Comparison of ENCODE assay signal across 1 cellular context in genomic region chr3:120440762-120441161, GRCh38.
TF ChIP-seq lines count a peak whose summit lies in the region.

No MANE protein-coding gene starts in this region.

TF ChIP-seq in GM23338, 12 proteins besides CTCF, POLR2A, EP300 and RAD21 (continued from another document):
- TF ChIP-seq, protein P1, sequence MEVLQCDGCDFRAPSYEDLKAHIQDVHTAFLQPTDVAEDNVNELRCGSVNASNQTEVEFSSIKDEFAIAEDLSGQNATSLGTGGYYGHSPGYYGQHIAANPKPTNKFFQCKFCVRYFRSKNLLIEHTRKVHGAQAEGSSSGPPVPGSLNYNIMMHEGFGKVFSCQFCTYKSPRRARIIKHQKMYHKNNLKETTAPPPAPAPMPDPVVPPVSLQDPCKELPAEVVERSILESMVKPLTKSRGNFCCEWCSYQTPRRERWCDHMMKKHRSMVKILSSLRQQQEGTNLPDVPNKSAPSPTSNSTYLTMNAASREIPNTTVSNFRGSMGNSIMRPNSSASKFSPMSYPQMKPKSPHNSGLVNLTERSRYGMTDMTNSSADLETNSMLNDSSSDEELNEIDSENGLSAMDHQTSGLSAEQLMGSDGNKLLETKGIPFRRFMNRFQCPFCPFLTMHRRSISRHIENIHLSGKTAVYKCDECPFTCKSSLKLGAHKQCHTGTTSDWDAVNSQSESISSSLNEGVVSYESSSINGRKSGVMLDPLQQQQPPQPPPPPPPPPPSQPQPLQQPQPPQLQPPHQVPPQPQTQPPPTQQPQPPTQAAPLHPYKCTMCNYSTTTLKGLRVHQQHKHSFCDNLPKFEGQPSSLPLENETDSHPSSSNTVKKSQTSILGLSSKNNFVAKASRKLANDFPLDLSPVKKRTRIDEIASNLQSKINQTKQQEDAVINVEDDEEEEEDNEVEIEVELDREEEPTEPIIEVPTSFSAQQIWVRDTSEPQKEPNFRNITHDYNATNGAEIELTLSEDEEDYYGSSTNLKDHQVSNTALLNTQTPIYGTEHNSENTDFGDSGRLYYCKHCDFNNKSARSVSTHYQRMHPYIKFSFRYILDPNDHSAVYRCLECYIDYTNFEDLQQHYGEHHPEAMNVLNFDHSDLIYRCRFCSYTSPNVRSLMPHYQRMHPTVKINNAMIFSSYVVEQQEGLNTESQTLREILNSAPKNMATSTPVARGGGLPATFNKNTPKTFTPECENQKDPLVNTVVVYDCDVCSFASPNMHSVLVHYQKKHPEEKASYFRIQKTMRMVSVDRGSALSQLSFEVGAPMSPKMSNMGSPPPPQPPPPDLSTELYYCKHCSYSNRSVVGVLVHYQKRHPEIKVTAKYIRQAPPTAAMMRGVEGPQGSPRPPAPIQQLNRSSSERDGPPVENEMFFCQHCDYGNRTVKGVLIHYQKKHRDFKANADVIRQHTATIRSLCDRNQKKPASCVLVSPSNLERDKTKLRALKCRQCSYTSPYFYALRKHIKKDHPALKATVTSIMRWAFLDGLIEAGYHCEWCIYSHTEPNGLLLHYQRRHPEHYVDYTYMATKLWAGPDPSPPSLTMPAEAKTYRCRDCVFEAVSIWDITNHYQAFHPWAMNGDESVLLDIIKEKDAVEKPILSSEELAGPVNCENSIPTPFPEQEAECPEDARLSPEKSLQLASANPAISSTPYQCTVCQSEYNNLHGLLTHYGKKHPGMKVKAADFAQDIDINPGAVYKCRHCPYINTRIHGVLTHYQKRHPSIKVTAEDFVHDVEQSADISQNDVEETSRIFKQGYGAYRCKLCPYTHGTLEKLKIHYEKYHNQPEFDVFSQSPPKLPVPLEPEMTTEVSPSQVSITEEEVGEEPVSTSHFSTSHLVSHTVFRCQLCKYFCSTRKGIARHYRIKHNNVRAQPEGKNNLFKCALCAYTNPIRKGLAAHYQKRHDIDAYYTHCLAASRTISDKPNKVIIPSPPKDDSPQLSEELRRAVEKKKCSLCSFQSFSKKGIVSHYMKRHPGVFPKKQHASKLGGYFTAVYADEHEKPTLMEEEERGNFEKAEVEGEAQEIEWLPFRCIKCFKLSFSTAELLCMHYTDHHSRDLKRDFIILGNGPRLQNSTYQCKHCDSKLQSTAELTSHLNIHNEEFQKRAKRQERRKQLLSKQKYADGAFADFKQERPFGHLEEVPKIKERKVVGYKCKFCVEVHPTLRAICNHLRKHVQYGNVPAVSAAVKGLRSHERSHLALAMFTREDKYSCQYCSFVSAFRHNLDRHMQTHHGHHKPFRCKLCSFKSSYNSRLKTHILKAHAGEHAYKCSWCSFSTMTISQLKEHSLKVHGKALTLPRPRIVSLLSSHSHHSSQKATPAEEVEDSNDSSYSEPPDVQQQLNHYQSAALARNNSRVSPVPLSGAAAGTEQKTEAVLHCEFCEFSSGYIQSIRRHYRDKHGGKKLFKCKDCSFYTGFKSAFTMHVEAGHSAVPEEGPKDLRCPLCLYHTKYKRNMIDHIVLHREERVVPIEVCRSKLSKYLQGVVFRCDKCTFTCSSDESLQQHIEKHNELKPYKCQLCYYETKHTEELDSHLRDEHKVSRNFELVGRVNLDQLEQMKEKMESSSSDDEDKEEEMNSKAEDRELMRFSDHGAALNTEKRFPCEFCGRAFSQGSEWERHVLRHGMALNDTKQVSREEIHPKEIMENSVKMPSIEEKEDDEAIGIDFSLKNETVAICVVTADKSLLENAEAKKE (CRISPR knock-in tag; IDR thresholded peaks at IDR 0.05), result no peak
- TF ChIP-seq EZH2 (IDR thresholded peaks at IDR 0.05; ENCODE audit: low read depth, unreplicated experiment), result no peak
- no peak for TF ChIP-seq ZNF114 (CRISPR knock-in tag; IDR thresholded peaks at IDR 0.05)
- no peak for TF ChIP-seq CREB1 (CRISPR knock-in tag; IDR thresholded peaks at IDR 0.05; ENCODE audit: low read depth)
- TF ChIP-seq STAT1 (IDR thresholded peaks at IDR 0.05; ENCODE audit: unreplicated experiment), result no peak
- no peak for TF ChIP-seq ZNF331 (CRISPR knock-in tag; IDR thresholded peaks at IDR 0.05; ENCODE audit: low read depth)
- no peak for TF ChIP-seq REST (IDR thresholded peaks at IDR 0.05; ENCODE audit: unreplicated experiment)
